Comparison of ENCODE assay signal across 8 cellular contexts in genomic region chr14:76761198-76761848, GRCh38. TPM values are rescaled to one million over a fixed set of nuclear protein-coding genes. Genes with fewer than 3 reads are reported as not detected.
A peak's percentile ranks its signal among the peaks of the same experiment; 100 is the strongest.
DNase-seq lines count a peak whose midpoint lies in the region; ATAC-seq and TF ChIP-seq lines count a peak whose summit lies in the region.

TSS of gene VASH1 (plus strand) at chr14:76761468. CDS start at chr14:76762822, 1,354 bp downstream.

- H3K9me3 ChIP-seq in NT2/D1 (ENCODE audit: insufficient read depth, low read length), result no peaks in the 10 kb centered on the region

- peaks cover 41% of the 10 kb centered on the region for H3K27me3 ChIP-seq in NT2/D1 (ENCODE audit: insufficient read depth, insufficient read length)

- H3K36me3 Mint-ChIP-seq in naive B cell, result no peaks in the 10 kb centered on the region

- peak within 1 kb of the TSS; percentile 77 to 91 (median 84) for H3K4me3 Mint-ChIP-seq in naive B cell
- H3K4me3 Mint-ChIP-seq in stimulated activated naive CD8-positive, alpha-beta T cell treated with anti-CD3 and anti-CD28 coated beads, Interleukin-15, amount 100 ng/mL, for 72 hours, result peak within 1 kb of the TSS; percentile 80 to 85

- TF ChIP-seq CTCF in fibroblast of the aortic adventitia (IDR thresholded peaks at IDR 0.05; ENCODE audit: insufficient read depth, low read length), result no peak

- peak; percentile 86 for ATAC-seq in GM19035 (IDR thresholded peaks at IDR 0.05; ENCODE audit: unreplicated experiment)
- peak; percentile 58 for ATAC-seq in HG03342 (IDR thresholded peaks at IDR 0.05; ENCODE audit: unreplicated experiment)
- ATAC-seq in naive B cell (ENCODE audit: low read depth in 2 of 2), result peak; percentile 76 to 86
- ATAC-seq in stimulated activated naive CD8-positive, alpha-beta T cell treated with anti-CD3 and anti-CD28 coated beads, Interleukin-15, amount 100 ng/mL, for 72 hours, result peak; percentile 90

- H3K27me3 Mint-ChIP-seq in naive B cell, result peaks cover 47 to 73% (median 63%) of the 10 kb centered on the region in 3 donors
- H3K27me3 Mint-ChIP-seq in stimulated activated naive CD8-positive, alpha-beta T cell treated with anti-CD3 and anti-CD28 coated beads, Interleukin-15, amount 100 ng/mL, for 72 hours, result peaks cover 56% of the 10 kb centered on the region

- H3K9ac ChIP-seq in NT2/D1 (ENCODE audit: insufficient read length, low read depth), result peak within 1 kb of the TSS; percentile 81

- H3K4me1 Mint-ChIP-seq in naive B cell, result peaks cover 6 to 15% (median 13%) of the 10 kb centered on the region in 3 donors
- H3K4me1 Mint-ChIP-seq in stimulated activated naive CD8-positive, alpha-beta T cell treated with anti-CD3 and anti-CD28 coated beads, Interleukin-15, amount 100 ng/mL, for 72 hours, result peaks cover 23% of the 10 kb centered on the region

- H3K9me3 Mint-ChIP-seq in naive B cell, result no peaks in the 10 kb centered on the region
- no peaks in the 10 kb centered on the region for H3K9me3 Mint-ChIP-seq in stimulated activated naive CD8-positive, alpha-beta T cell treated with anti-CD3 and anti-CD28 coated beads, Interleukin-15, amount 100 ng/mL, for 72 hours

- H3K4me3 ChIP-seq in NT2/D1 (ENCODE audit: insufficient read length, low read depth) (peak within 1 kb of the TSS; percentile 58), fibroblast of the aortic adventitia (ENCODE audit: low read depth, low read length) (peak within 1 kb of the TSS; percentile 77)

- DNase-seq in AML-193 (lab: John Stamatoyannopoulos, UW), result peak; percentile 22 to 32
- DNase-seq in NT2/D1 (ENCODE audit: low read depth, low spot score), result no peak
- peak; percentile 82 for DNase-seq in activated effector memory CD4-positive, alpha-beta T cell treated with anti-CD3 and anti-CD28 coated beads, Interleukin-2, amount 50 U/mL, for 16 hours
- DNase-seq in fibroblast of the aortic adventitia (ENCODE audit: low read depth), result peak; percentile 64
- DNase-seq in naive B cell, result peak; percentile 51
- DNase-seq in stimulated activated naive CD8-positive, alpha-beta T cell treated with anti-CD3 and anti-CD28 coated beads, Interleukin-15, amount 100 ng/mL, for 72 hours, result peak; percentile 68 to 75

- H3K36me3 ChIP-seq in NT2/D1 (ENCODE audit: insufficient read depth, insufficient read length, low read length), result no peaks in the 10 kb centered on the region

- no peaks in the 10 kb centered on the region for H3K4me1 ChIP-seq in NT2/D1 (ENCODE audit: insufficient read depth, insufficient read length)

- H3K27ac Mint-ChIP-seq in naive B cell, result peak within 1 kb of the TSS in 1 of 6 donors; percentile 56
- peak within 1 kb of the TSS in 1 of 2 donors; percentile 28 for H3K27ac Mint-ChIP-seq in stimulated activated naive CD8-positive, alpha-beta T cell treated with anti-CD3 and anti-CD28 coated beads, Interleukin-15, amount 100 ng/mL, for 72 hours

RNA-seq across cellular contexts. Expression of gene VASH1, which starts in this region (rescaled TPM):
- 4.4 and 12.7 TPM in 2 replicates for total RNA-seq in fibroblast of the aortic adventitia (ENCODE audit: low replicate concordance)
- under 1 TPM in 5 of 6 donors, not detected in 1; 0.05 to 0.61 (median 0.39) TPM for polyA plus RNA-seq in naive B cell (ENCODE audit: low read depth in 6 of 6)

Comparison
In these comparisons a context has a peak if more than half of its experiments do, and no peak if none do; other contexts are left out.
1. Peak in DNase-seq and ATAC-seq in naive B cell; RNA of the gene not detected or under 1 TPM.